ENCODE assay signal across 8 cellular contexts in genomic region chr21:44011123-44011773, GRCh38. TPM values are rescaled to one million over a fixed set of nuclear protein-coding genes. Genes with fewer than 3 reads are reported as not detected.
DNase-seq lines count a peak whose midpoint lies in the region; ATAC-seq and TF ChIP-seq lines count a peak whose summit lies in the region.

No MANE protein-coding gene starts in this region.

- H3K4me3 Mint-ChIP-seq in naive B cell: peak overlapping the region; percentile 87 to 95 (median 92)

- TF ChIP-seq CTCF in AG10803 (conservative IDR thresholded peaks at IDR 0.05; ENCODE audit: low read length) (no peak), LNCaP clone FGC (IDR thresholded peaks at IDR 0.05; ENCODE audit: control insufficient read depth, extremely low read depth, insufficient read depth) (no peak), coronary artery (IDR thresholded peaks at IDR 0.05) (no peak)

- H3K27ac ChIP-seq in coronary artery: peak overlapping the region; percentile 96 to 99

- DNase-seq in AG10803 (ENCODE audit: low read depth) (no peak), LNCaP clone FGC (ENCODE audit: low read depth) (no peak), coronary artery (ENCODE audit: low spot score) (no peak), naive B cell (no peak), NCI-H2107 treated with DMSO at 0.1 percent for 48 hours (lab: John Stamatoyannopoulos, UW; ENCODE audit: unreplicated experiment) (no peak), DMS 273 (lab: John Stamatoyannopoulos, UW; ENCODE audit: unreplicated experiment) (no peak)
- no peak for DNase-seq in activated CD8-positive, alpha-beta memory T cell treated with anti-CD3 and anti-CD28 coated beads, Interleukin-2, amount 50 U/mL, for 48 hours

- H3K4me3 ChIP-seq in AG10803 (ENCODE audit: low read length): peak overlapping the region; percentile 72
- H3K4me3 ChIP-seq in LNCaP clone FGC (ENCODE audit: low read depth, low read length): peak overlapping the region; percentile 83
- peak overlapping the region; percentile 98 for H3K4me3 ChIP-seq in coronary artery

- H3K4me1 Mint-ChIP-seq in naive B cell: peaks cover 28 to 44% (median 35%) of the 10 kb centered on the region in 3 donors

- no peaks in the 10 kb centered on the region for H3K9me3 Mint-ChIP-seq in naive B cell

- peak overlapping the region; percentile 93 to 98 (median 95) for H3K27ac Mint-ChIP-seq in naive B cell

- H3K27me3 Mint-ChIP-seq in naive B cell: no peaks in the 10 kb centered on the region

- H3K36me3 Mint-ChIP-seq in naive B cell: no peaks in the 10 kb centered on the region

- ATAC-seq in naive B cell (ENCODE audit: low read depth in 2 of 2) (no peak), GM21619 (IDR thresholded peaks at IDR 0.05; ENCODE audit: unreplicated experiment) (no peak)

RNA-seq across cellular contexts. Expression of gene TRAPPC10, which starts 0.9 kb away (rescaled TPM):
- 10 to 100 TPM; 23.9 to 32.2 (median 28.0) TPM for polyA plus RNA-seq in naive B cell (ENCODE audit: low read depth in 6 of 6)
